19 cellular contexts compared by ENCODE assay signal in the genomic region with DNA sequence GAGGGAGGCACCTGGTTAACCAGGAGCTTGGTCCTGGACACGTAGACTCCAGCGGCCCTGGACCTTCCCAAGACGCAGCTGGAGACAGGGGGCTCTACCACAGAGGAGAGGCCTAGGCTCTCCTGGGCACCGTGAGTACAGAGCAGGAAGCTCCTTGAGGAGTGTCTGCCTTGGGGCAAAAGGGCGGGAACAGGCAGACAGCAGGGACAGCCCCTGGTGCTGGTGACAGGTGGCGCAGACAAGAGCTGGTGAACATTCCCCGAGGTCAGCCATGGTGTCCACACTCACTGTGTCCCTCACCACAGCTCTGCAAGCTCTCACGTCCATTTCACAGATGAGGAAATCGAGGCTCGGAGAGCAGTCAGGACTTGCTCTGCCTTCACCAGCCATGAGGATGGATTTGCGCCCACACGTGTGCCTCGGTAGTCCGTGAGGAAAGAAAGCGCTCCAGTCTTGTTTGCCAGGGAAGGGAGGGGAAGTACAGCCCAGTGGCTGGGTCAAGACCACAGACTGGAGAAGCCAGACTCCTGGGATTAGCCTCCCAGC. TPM values are rescaled to one million over a fixed set of nuclear protein-coding genes. Genes with fewer than 3 reads are reported as not detected.
A peak's percentile ranks its signal among the peaks of the same experiment; 100 is the strongest.
DNase-seq lines count a peak whose midpoint lies in the region; ATAC-seq, FAIRE-seq and TF ChIP-seq lines count a peak whose summit lies in the region.
"Had no signal": no experiment of that assay in that cellular context is flagged by ENCODE, and none has a peak within 500 bp of the region (broad histone marks: within the 10 kb centered on the region; RNA-seq: fewer than 3 reads in every experiment).

No MANE protein-coding gene starts in this region.

- no peak for ATAC-seq in T-cell (replicated peaks in 1 of 4)
- no peak for ATAC-seq in GM19397 (IDR thresholded peaks at IDR 0.05; ENCODE audit: unreplicated experiment)

- CTCF ChIA-PET in Caco-2 (lab: Charles Lee) (no interaction called here), T-cell (lab: Charles Lee) (no interaction called here), H1 (lab: Charles Lee; ENCODE audit: partially characterized antibody) (interaction anchor here (0.7 to 6.6 kb wide), 10 partner anchors 8 to 301 kb away, joined by 3 to 58 read pairs (median 6); no protein-coding TSS in a partner anchor)

- H3K9me3 Mint-ChIP-seq in Caco-2 (ENCODE audit: unreplicated experiment), result peaks cover 4% of the 10 kb centered on the region
- peaks cover 0 to 2% (median 0%) of the 10 kb centered on the region in 3 donors for H3K9me3 Mint-ChIP-seq in T-cell
- H3K9me3 Mint-ChIP-seq in progenitor cell of endocrine pancreas (ENCODE audit: low read depth), result peaks cover under 1% of the 10 kb centered on the region

- H3K4me2 ChIP-seq in H1 (ENCODE audit: insufficient read depth in 1 of 2, low read depth in 2 of 2, low read length in 2 of 2), result no peak overlapping the region

- H3K23me2 ChIP-seq in H1 (ENCODE audit: low read depth, low read length), result peaks cover 11% of the 10 kb centered on the region

- no peak overlapping the region for H3K9ac ChIP-seq in H1 (replicated peaks in 1 of 4; ENCODE audit: extremely low read depth in 1 of 4, low read depth in 3 of 4, low read length in 3 of 4)
- H3K9ac ChIP-seq: BLaER1 had no signal

- H3K27me3 ChIP-seq in Caco-2 (replicated peaks; ENCODE audit: control insufficient read depth, insufficient read depth, low read length), result no peaks in the 10 kb centered on the region
- H3K27me3 ChIP-seq in H1 (replicated peaks in 1 of 4; ENCODE audit: control insufficient read depth in 3 of 4, extremely low read depth in 1 of 4, insufficient read depth in 3 of 4, low read length in 3 of 4), result peaks cover 0 to 8% (median 3%) of the 10 kb centered on the region in 4 experiments; a peak in 5 of 7 replicates
- H3K27me3 ChIP-seq in esophagus squamous epithelium, result peaks cover 0 to 13% (median 0%) of the 10 kb centered on the region in 4 donors

- H3K36me3 ChIP-seq in Caco-2 (ENCODE audit: control insufficient read depth, insufficient read depth, low read length) (no peaks in the 10 kb centered on the region), H1 (ENCODE audit: control insufficient read depth in 2 of 4, insufficient read depth in 4 of 4, low read length in 3 of 4) (no peaks in the 10 kb centered on the region; a peak in 1 of 8 replicates), esophagus squamous epithelium (no peaks in the 10 kb centered on the region)
- H3K36me3 ChIP-seq: BLaER1 had no signal

- H2BK120ac ChIP-seq in H1 (replicated peaks; ENCODE audit: low read depth, low read length), result no peak overlapping the region

- H2BK12ac ChIP-seq in H1 (ENCODE audit: low read depth, low read length), result peak overlapping the region; percentile 12; the same call in 1 of the 2 replicates

- H3K4me3 ChIP-seq in Caco-2 (ENCODE audit: low read depth, low read length) (no peak overlapping the region), H1 (ENCODE audit: extremely low read depth in 1 of 4, insufficient read depth in 2 of 4, low read depth in 3 of 4, low read length in 4 of 4) (no peak overlapping the region), esophagus squamous epithelium (no peak overlapping the region)
- H3K4me3 ChIP-seq: BLaER1 had no signal

- no peak overlapping the region for H3K14ac ChIP-seq in H1 (ENCODE audit: insufficient read length)

- H3K23ac ChIP-seq in H1 (ENCODE audit: insufficient read length), result no peak overlapping the region

- peaks cover 6 to 12% of the 10 kb centered on the region in 2 experiments; a peak in 2 of 4 replicates for H3K79me2 ChIP-seq in H1 (ENCODE audit: control insufficient read depth in 1 of 2, insufficient read depth in 2 of 2, low read length in 2 of 2)

- no peak for FAIRE-seq in H1 (lab: Jason Lieb, UNC)
- FAIRE-seq: GM12891 had no signal

- no peak for TF ChIP-seq EP300 in H1 (IDR thresholded peaks at IDR 0.05; ENCODE audit: borderline replicate concordance in 1 of 2, low read depth in 2 of 2, low read length in 2 of 2)

- no peak overlapping the region for H2BK20ac ChIP-seq in H1 (ENCODE audit: low read length)

- H3K27ac ChIP-seq in H1 (ENCODE audit: low read depth, low read length) (no peak overlapping the region), esophagus squamous epithelium (no peak overlapping the region)
- H3K27ac ChIP-seq: BLaER1 had no signal

- no peak overlapping the region for H2AFZ ChIP-seq in H1 (ENCODE audit: low read length)

- H3K18ac ChIP-seq in H1 (ENCODE audit: extremely low read depth, low read length), result no peak overlapping the region

- H3K9me3 ChIP-seq in Caco-2, result peaks cover 2% of the 10 kb centered on the region; the same call in 1 of the 2 replicates
- H3K9me3 ChIP-seq in H1 (ENCODE audit: insufficient read depth in 2 of 2, low read depth in 1 of 2, low read length in 1 of 2), result no peaks in the 10 kb centered on the region
- H3K9me3 ChIP-seq in esophagus squamous epithelium, result no peaks in the 10 kb centered on the region

- H3K4me1 Mint-ChIP-seq in Caco-2 (ENCODE audit: low read depth, unreplicated experiment) (peaks cover 7% of the 10 kb centered on the region), T-cell (peaks cover 0 to 16% (median 13%) of the 10 kb centered on the region in 3 donors), progenitor cell of endocrine pancreas (ENCODE audit: low read depth) (peaks cover 6% of the 10 kb centered on the region)

- peak overlapping the region; percentile 65; the same call in 1 of the 2 replicates for H4K8ac ChIP-seq in H1 (ENCODE audit: extremely low read depth, insufficient read depth, low read length)

- no peak overlapping the region for H2BK5ac ChIP-seq in H1 (ENCODE audit: low read depth, low read length)

- TF ChIP-seq RAD21 in H1 (IDR thresholded peaks at IDR 0.05 in 1 of 2, conservative IDR thresholded peaks at IDR 0.05 in 1 of 2; ENCODE audit: low read depth in 2 of 2, low read length in 2 of 2), result no peak

- WGBS in H1 (ENCODE audit: extremely low coverage in 1 of 2, insufficient coverage in 1 of 2, insufficient read length in 1 of 2, insufficient replicate concordance in 2 of 2, low coverage in 1 of 2, low lambda C conversion rate in 2 of 2, missing lambda C conversion rate in 1 of 2), 2 experiments, result 88% methylated on average over 15 of the region's 15 CpGs; no CpG with 5 or more reads in 1 of the 2 experiments
- 77 to 94% methylated on average over 3 to 10 of the region's 15 CpGs for WGBS in esophagus squamous epithelium, 2 donors

- BruUV-seq in Caco-2 (replicated peaks; lab: Mats Ljungman, UMichigan), result no TSS peak

- peaks cover 9% of the 10 kb centered on the region for H3K79me1 ChIP-seq in H1 (ENCODE audit: low read depth, low read length)

- no peak overlapping the region for H4K91ac ChIP-seq in H1 (replicated peaks; ENCODE audit: insufficient read length, low read length)

- no peak overlapping the region for H4K5ac ChIP-seq in H1 (ENCODE audit: insufficient read length, low read depth, low read length)

- peak overlapping the region; percentile 36; the same call in 1 of the 2 replicates for H2BK15ac ChIP-seq in H1 (ENCODE audit: low read length)

- TF ChIP-seq CTCF in Caco-2 (IDR thresholded peaks at IDR 0.05; ENCODE audit: insufficient read depth in 1 of 2, low read depth in 1 of 2, low read length in 1 of 2, severe bottlenecking in 1 of 2, unreplicated experiment in 1 of 2), result no peak
- TF ChIP-seq CTCF in H1 (IDR thresholded peaks at IDR 0.05; ENCODE audit: control extremely low read depth in 1 of 3, insufficient read depth in 1 of 3, low read depth in 1 of 3, low read length in 3 of 3), result no peak
- TF ChIP-seq CTCF in progenitor cell of endocrine pancreas (IDR thresholded peaks at IDR 0.05; ENCODE audit: unreplicated experiment), result no peak
- no peak for TF ChIP-seq CTCF in esophagus squamous epithelium (IDR thresholded peaks at IDR 0.05)

- TF ChIP-seq POLR2A in H1 (IDR thresholded peaks at IDR 0.05; ENCODE audit: control extremely low read depth in 1 of 2, low read depth in 2 of 2, low read length in 2 of 2) (no peak), esophagus squamous epithelium (IDR thresholded peaks at IDR 0.05) (no peak)

- H4K20me1 ChIP-seq in H1 (replicated peaks in 1 of 2; ENCODE audit: control insufficient read depth in 1 of 2, insufficient read depth in 2 of 2, low read length in 2 of 2), result peaks cover 8% of the 10 kb centered on the region in 2 experiments

- peak overlapping the region; percentile 30 for H3K4me3 Mint-ChIP-seq in Caco-2 (ENCODE audit: unreplicated experiment)
- H3K4me3 Mint-ChIP-seq in T-cell, result peak overlapping the region in 2 of 3 donors; percentile 24 to 82
- H3K4me3 Mint-ChIP-seq in progenitor cell of endocrine pancreas (ENCODE audit: low read depth), result no peak overlapping the region

- no peak overlapping the region for H3K4ac ChIP-seq in H1 (replicated peaks; ENCODE audit: insufficient read length, low read depth, low read length)

- POLR2A ChIA-PET in Caco-2 (lab: Charles Lee), result no interaction called here
- POLR2A ChIA-PET in T-cell (lab: Charles Lee), result no interaction called here
- POLR2A ChIA-PET in H1 (lab: Charles Lee; ENCODE audit: partially characterized antibody), result no interaction called here

- H3K36me3 Mint-ChIP-seq in Caco-2 (ENCODE audit: insufficient read depth, unreplicated experiment), result peaks cover 7% of the 10 kb centered on the region
- no peaks in the 10 kb centered on the region for H3K36me3 Mint-ChIP-seq in T-cell
- no peaks in the 10 kb centered on the region for H3K36me3 Mint-ChIP-seq in progenitor cell of endocrine pancreas (ENCODE audit: insufficient read depth)

- DNase-seq in Caco-2 (no peak), T-cell (no peak), H1 (ENCODE audit: low read depth in 1 of 2, low spot score in 2 of 2) (no peak), progenitor cell of endocrine pancreas (ENCODE audit: low spot score, unreplicated experiment) (no peak), activated T-cell treated with anti-CD3 and anti-CD28 coated beads for 4 hours (no peak), T-helper 1 cell (no peak), esophagus squamous epithelium (lab: John Stamatoyannopoulos, UW) (no peak)
- DNase-seq: DND-41, GOT3, KG1, NCI-H1092 treated with DMSO at 0.1 percent for 48 hours, NCI-H1436 treated with DMSO at 0.1 percent for 48 hours, NCI-H1930, NCI-H226, NCI-H510A treated with DMSO at 0.1 percent for 48 hours, NCI-H748 treated with DMSO at 0.1 percent for 48 hours had no signal

- H3K4me1 ChIP-seq in Caco-2 (peaks cover 16% of the 10 kb centered on the region; the same call in 1 of the 2 replicates), H1 (replicated peaks in 1 of 4; ENCODE audit: control insufficient read depth in 3 of 4, insufficient read depth in 4 of 4, low read length in 3 of 4) (peaks cover 0 to 18% (median 12%) of the 10 kb centered on the region in 4 experiments; a peak in 6 of 7 replicates), esophagus squamous epithelium (peaks cover 18 to 32% (median 21%) of the 10 kb centered on the region in 3 donors)

- H3K27me3 Mint-ChIP-seq in Caco-2 (ENCODE audit: insufficient read depth, unreplicated experiment) (no peaks in the 10 kb centered on the region), T-cell (peaks cover 9 to 20% of the 10 kb centered on the region in 2 donors), progenitor cell of endocrine pancreas (peaks cover 23% of the 10 kb centered on the region)

- H3K27ac Mint-ChIP-seq in Caco-2 (ENCODE audit: unreplicated experiment), result no peak overlapping the region
- no peak overlapping the region for H3K27ac Mint-ChIP-seq in T-cell
- H3K27ac Mint-ChIP-seq in progenitor cell of endocrine pancreas, result peak overlapping the region; percentile 73

- intact Hi-C loops in Caco-2 (cut with micrococcal nuclease; ENCODE audit: unreplicated experiment) (loop anchor here (5.0 kb wide), 1 partner anchor 128 kb away; no protein-coding TSS in a partner anchor), esophagus squamous epithelium (cut with DNase I) (loop anchor here (5.0 to 10.0 kb wide), 3 partner anchors 228 to 474 kb away; no protein-coding TSS in a partner anchor)

- H3K56ac ChIP-seq in H1 (replicated peaks; ENCODE audit: insufficient read length, low read depth, low read length), result no peak overlapping the region

- no peak overlapping the region for H2AK5ac ChIP-seq in H1 (ENCODE audit: low read depth, low read length)

RNA-seq across cellular contexts. Expression of gene PLXNA1, which starts 2.6 kb away (rescaled TPM):
- total RNA-seq in Caco-2 (2022) (92.4 and 95.1 TPM in 2 replicates), T-cell (10 to 100 TPM; 10.9 to 16.9 (median 16.0) TPM), progenitor cell of endocrine pancreas (104 and 107 TPM in 2 replicates), esophagus squamous epithelium (10 to 100 TPM; 19.7 to 27.5 (median 23.9) TPM)
- 47.5 and 50.8 TPM in 2 replicates for total RNA-seq in H1 (2021; fragmentation: NEBNext Ultra II Directional; extraction: Animal tissue kit (Norgen Biotek cat#: 25700))
- polyA plus RNA-seq in H1 (2011; rRNA removed), result 54.9 and 81.4 TPM in 2 replicates
- polyA plus RNA-seq in H1 (2011; cell fraction: cytosol; rRNA removed), result 51.2 TPM
- 191 TPM for polyA plus RNA-seq in H1 (2011; cell fraction: nucleus; rRNA removed)
- polyA plus RNA-seq in H1 (2012, experiment 1 of 2), result 36.1 to 53.1 TPM (median 42.4 TPM) in 4 replicates
- 26.1 TPM for polyA plus RNA-seq in H1 (2012, experiment 2 of 2)
- polyA plus RNA-seq in H1 (2013, experiment 1 of 2), result 40.4 TPM
- 38.5 TPM for polyA plus RNA-seq in H1 (2013, experiment 2 of 2)
- 104 and 131 TPM in 2 replicates for polyA minus RNA-seq in H1 (2011; rRNA and poly(A)+ RNA removed)
- 53.8 TPM for polyA minus RNA-seq in H1 (2011; cell fraction: cytosol; rRNA and poly(A)+ RNA removed)
- polyA minus RNA-seq in H1 (2011; cell fraction: nucleus; rRNA and poly(A)+ RNA removed), result 70.5 TPM
